8 cellular contexts compared by ENCODE assay signal in genomic region chr15:38589502-38589901, GRCh38. TPM values are rescaled to one million over a fixed set of nuclear protein-coding genes. Genes with fewer than 3 reads are reported as not detected.
DNase-seq lines count a peak whose midpoint lies in the region; ATAC-seq and TF ChIP-seq lines count a peak whose summit lies in the region.
"Had no signal": no experiment of that assay in that cellular context is flagged by ENCODE, and none has a peak within 500 bp of the region (broad histone marks: within the 10 kb centered on the region; RNA-seq: fewer than 3 reads in every experiment).

No MANE protein-coding gene starts in this region.

- TF ChIP-seq POLR2A in gastroesophageal sphincter (IDR thresholded peaks at IDR 0.05) = no peak

- H3K27me3 Mint-ChIP-seq in MCF 10A (ENCODE audit: insufficient read depth, unreplicated experiment) = no peaks in the 10 kb centered on the region

- H3K36me3 ChIP-seq in MG63 (no peaks in the 10 kb centered on the region), gastroesophageal sphincter (no peaks in the 10 kb centered on the region), colonic mucosa (no peaks in the 10 kb centered on the region)

- peaks cover 20% of the 10 kb centered on the region for H3K4me1 Mint-ChIP-seq in MCF 10A (ENCODE audit: insufficient read depth, unreplicated experiment)

- H3K27ac ChIP-seq in gastroesophageal sphincter (no peak overlapping the region), colonic mucosa (no peak overlapping the region)

- no peak overlapping the region for H3K9ac ChIP-seq in colonic mucosa (ENCODE audit: low read depth in 2 of 2, low read length in 2 of 2)

- no peak overlapping the region for H3K4me3 Mint-ChIP-seq in MCF 10A (ENCODE audit: unreplicated experiment)

- H3K4me1 ChIP-seq in gastroesophageal sphincter (no peaks in the 10 kb centered on the region), colonic mucosa (no peaks in the 10 kb centered on the region)

- POLR2A ChIA-PET in MCF 10A (lab: Yijun Ruan, JAX) = interaction anchor here (0.6 to 1.1 kb wide), 2 partner anchors 9 to 28 kb away, joined by 3 read pairs; no protein-coding TSS in a partner anchor

- no peak overlapping the region for H3K27ac Mint-ChIP-seq in MCF 10A (ENCODE audit: low read depth, unreplicated experiment)

- H3K4me3 ChIP-seq in MG63 (no peak overlapping the region), gastroesophageal sphincter (no peak overlapping the region), colonic mucosa (no peak overlapping the region)

- no peak for TF ChIP-seq CTCF in MCF 10A (IDR thresholded peaks at IDR 0.05; ENCODE audit: unreplicated experiment)
- TF ChIP-seq CTCF in omental fat pad (IDR thresholded peaks at IDR 0.05) = no peak
- no peak for TF ChIP-seq CTCF in gastroesophageal sphincter (IDR thresholded peaks at IDR 0.05)
- no peak for TF ChIP-seq CTCF in colonic mucosa (IDR thresholded peaks at IDR 0.05)

- TF ChIP-seq EP300 in gastroesophageal sphincter (IDR thresholded peaks at IDR 0.05) = no peak

- ATAC-seq in omental fat pad (ENCODE audit: low FRiP score) (peak; percentile 84), gastroesophageal sphincter (no peak), GM19328 (IDR thresholded peaks at IDR 0.05; ENCODE audit: unreplicated experiment) (no peak)

- H3K36me3 Mint-ChIP-seq in MCF 10A (ENCODE audit: insufficient read depth, unreplicated experiment) = no peaks in the 10 kb centered on the region

- DNase-seq in GM03348 (ENCODE audit: low spot score) (peak; percentile 76), MG63 (peak; percentile 39), MCF 10A (ENCODE audit: unreplicated experiment) (peak; percentile 93), omental fat pad (ENCODE audit: low spot score) (no peak), colonic mucosa (no peak)
- DNase-seq: left cardiac atrium had no signal

- H3K27me3 ChIP-seq in MG63 (no peaks in the 10 kb centered on the region), gastroesophageal sphincter (peaks cover 7% of the 10 kb centered on the region), colonic mucosa (no peaks in the 10 kb centered on the region)

- no peaks in the 10 kb centered on the region for H3K9me3 Mint-ChIP-seq in MCF 10A (ENCODE audit: unreplicated experiment)

- CTCF ChIA-PET in MCF 10A (lab: Yijun Ruan, JAX) = interaction anchor here (0.7 to 4.5 kb wide), 4 partner anchors 9 to 112 kb away, joined by 3 to 23 read pairs (median 6); partner anchors contain the start of gene RASGRP1

- intact Hi-C loops in MCF 10A (cut with micrococcal nuclease) = no loop called here
- intact Hi-C loops in colonic mucosa (cut with DNase I) = no loop called here

- 14 to 26% methylated on average over 2 of the region's 4 CpGs for WGBS in gastroesophageal sphincter (ENCODE audit: low coverage in 1 of 2), 2 donors

- H3K9me3 ChIP-seq in MG63 (no peaks in the 10 kb centered on the region), gastroesophageal sphincter (no peaks in the 10 kb centered on the region), colonic mucosa (no peaks in the 10 kb centered on the region)

- BruUV-seq in MCF 10A (replicated peaks; lab: Mats Ljungman, UMichigan) = no TSS peak

RNA-seq across cellular contexts. Expression of gene RASGRP1, which starts 24.9 kb away (rescaled TPM):
- total RNA-seq in MG63 (2014; rRNA removed; shearing (Covaris generic); ENCODE audit: low replicate concordance) = not detected in 2 replicates
- total RNA-seq in MCF 10A (2022) (not detected in 2 replicates), omental fat pad (1 to 10 TPM in 3 of 4 donors, under 1 TPM in 1; 0.79 to 6.2 (median 1.9) TPM), gastroesophageal sphincter (under 1 TPM; 0.16 to 0.81 (median 0.55) TPM), colonic mucosa (1 to 10 TPM in 1 of 2 donors, under 1 TPM in 1; 0.96 to 1.5 TPM)

Comparison
In these comparisons a context has a peak if more than half of its experiments do, and no peak if none do; other contexts are left out.
1. DNase-seq: peak in GM03348 (single experiment), MG63 (single experiment) and MCF 10A (single experiment); none in omental fat pad (single experiment) and colonic mucosa (single experiment).